In the genomic region with DNA sequence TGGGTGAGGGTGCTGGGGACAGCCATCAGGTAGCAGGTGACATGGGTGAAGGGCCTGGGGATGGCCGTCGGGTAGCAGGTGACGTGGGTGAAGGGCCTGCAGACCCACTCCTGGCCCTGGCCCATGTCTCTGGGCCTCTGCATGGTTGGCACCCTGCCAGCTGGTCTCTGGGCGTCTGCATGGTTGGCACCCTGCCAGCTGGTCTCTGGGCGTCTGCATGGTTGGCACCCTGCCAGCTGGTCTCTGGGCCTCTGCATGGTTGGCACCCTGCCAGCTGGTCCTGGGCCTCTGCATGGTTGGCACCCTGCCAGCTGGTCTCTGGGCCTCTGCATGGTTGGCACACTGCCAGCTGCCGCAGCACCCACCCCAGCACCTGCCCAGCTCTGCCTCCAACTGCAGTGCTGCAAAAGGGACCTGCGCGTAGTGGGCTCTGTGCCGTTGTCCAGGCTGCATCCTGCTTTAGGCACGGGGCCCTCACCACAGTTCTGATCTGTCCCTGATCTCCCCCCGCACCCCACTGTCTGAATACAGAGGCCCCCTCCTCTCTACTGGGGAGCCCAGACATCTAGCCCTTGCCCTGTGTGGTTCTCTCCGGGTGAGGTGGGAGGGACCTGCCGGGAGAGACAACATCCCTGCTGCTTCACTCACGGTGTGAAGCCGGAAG, we compare ENCODE assay signal across 7 cellular contexts. TPM values are rescaled to one million over a fixed set of nuclear protein-coding genes. Genes with fewer than 3 reads are reported as not detected.
DNase-seq lines count a peak whose midpoint lies in the region; ATAC-seq and TF ChIP-seq lines count a peak whose summit lies in the region.
"Not testable (repeated sequence)": the region's sequence is repeated elsewhere in the genome, so short reads cannot be mapped to it uniquely, and the experiment has no call there.
"Had no signal": no experiment of that assay in that cellular context is flagged by ENCODE, and none has a peak within 500 bp of the region (broad histone marks: within the 10 kb centered on the region; RNA-seq: fewer than 3 reads in every experiment).

No MANE protein-coding gene starts in this region.

- H3K27ac Mint-ChIP-seq in MCF 10A (ENCODE audit: low read depth, unreplicated experiment) = not testable (repeated sequence)

- not testable (repeated sequence) for H3K9me3 Mint-ChIP-seq in MCF 10A (ENCODE audit: unreplicated experiment)

- H3K4me1 ChIP-seq in A673 (ENCODE audit: insufficient read depth, low read length, poor library complexity, severe bottlenecking) = peaks cover 17% of the 10 kb centered on the region

- not testable (repeated sequence) for H3K36me3 ChIP-seq in A673 (ENCODE audit: insufficient read depth, low read length, poor library complexity, severe bottlenecking)

- DNase-seq in A673 (ENCODE audit: low spot score) (peak; percentile 61), HT-29 (ENCODE audit: low spot score) (peak; percentile 57), NCI-H2081 treated with DMSO at 0.1 percent for 48 hours (lab: John Stamatoyannopoulos, UW) (peak; percentile 48), OCI-M1 (lab: John Stamatoyannopoulos, UW) (peak; percentile 12), MCF 10A (ENCODE audit: unreplicated experiment) (peak; percentile 24), left colon (peak in 1 of 2 donors; percentile 37)

- not testable (repeated sequence) for H3K9me3 ChIP-seq in A673 (ENCODE audit: low read depth, low read length, poor library complexity, severe bottlenecking)

- CTCF ChIA-PET in A673 (lab: Charles Lee) (interaction anchor here (0.6 kb wide), 1 partner anchor 618 kb away, joined by 5 read pairs; no protein-coding TSS in a partner anchor), MCF 10A (lab: Yijun Ruan, JAX) (interaction anchor here (0.6 kb wide), 1 partner anchor 146 kb away, joined by 4 read pairs; no protein-coding TSS in a partner anchor)

- not testable (repeated sequence) for H3K36me3 Mint-ChIP-seq in MCF 10A (ENCODE audit: insufficient read depth, unreplicated experiment)

- H3K27ac ChIP-seq in A673 (ENCODE audit: low read depth, low read length, poor library complexity, severe bottlenecking) = not testable (repeated sequence)

- POLR2A ChIA-PET in A673 (lab: Charles Lee; ENCODE audit: low non-redundant PET); MCF 10A (lab: Yijun Ruan, JAX): not testable (repeated sequence)

- H3K4me3 Mint-ChIP-seq in MCF 10A (ENCODE audit: unreplicated experiment) = not testable (repeated sequence)

- intact Hi-C loops in A673 (cut with micrococcal nuclease; ENCODE audit: unreplicated experiment); MCF 10A (cut with micrococcal nuclease); left colon (cut with DNase I, micrococcal nuclease): not testable (repeated sequence)

- peak; percentile 74 for ATAC-seq in left colon

- H3K27me3 Mint-ChIP-seq in MCF 10A (ENCODE audit: insufficient read depth, unreplicated experiment) = peaks cover 31% of the 10 kb centered on the region

- BruUV-seq in A673 (replicated peaks; lab: Mats Ljungman, UMichigan); MCF 10A (replicated peaks; lab: Mats Ljungman, UMichigan): not testable (repeated sequence)

- H3K27me3 ChIP-seq in A673 (replicated peaks; ENCODE audit: insufficient read depth, low read depth, low read length, poor library complexity) = not testable (repeated sequence)

- TF ChIP-seq CTCF in A673 (conservative IDR thresholded peaks at IDR 0.05; ENCODE audit: low read depth, low read length); MCF 10A (IDR thresholded peaks at IDR 0.05; ENCODE audit: unreplicated experiment): not testable (repeated sequence)

- not testable (repeated sequence) for H3K4me1 Mint-ChIP-seq in MCF 10A (ENCODE audit: insufficient read depth, unreplicated experiment)

- H3K4me3 ChIP-seq in A673 (ENCODE audit: low read depth, low read length, poor library complexity, severe bottlenecking) = not testable (repeated sequence)

RNA-seq across cellular contexts. Expression of gene TPSD1, which starts 16.0 kb away (rescaled TPM):
- total RNA-seq in A673 (2021) = 1.7 and 2.3 TPM in 2 replicates
- total RNA-seq in HT-29 (2014; rRNA removed; shearing (Covaris generic)) = not detected in 2 replicates
- total RNA-seq in MCF 10A (2022) = not detected in 2 replicates
- 1 to 10 TPM in 1 of 2 donors, under 1 TPM in 1; 0.18 to 2.8 TPM for total RNA-seq in left colon
- total RNA-seq: foreskin keratinocyte had no signal

RNA-seq across cellular contexts. Expression of gene TPSAB1, which starts 31.4 kb away (rescaled TPM):
- total RNA-seq in A673 (2021) (19.5 and 22.9 TPM in 2 replicates), MCF 10A (2022) (not detected in 2 replicates), left colon (10 to 100 TPM in 1 of 2 donors, 1 to 10 TPM in 1; 5.7 to 49.9 TPM)
- not detected in 2 replicates for total RNA-seq in HT-29 (2014; rRNA removed; shearing (Covaris generic))
- total RNA-seq: foreskin keratinocyte had no signal

RNA-seq across cellular contexts. Expression of gene UBE2I, which starts 37.6 kb away (rescaled TPM):
- total RNA-seq in A673 (2021) (348 and 361 TPM in 2 replicates), MCF 10A (2022) (163 and 172 TPM in 2 replicates), left colon (10 to 100 TPM; 76.6 to 87.1 TPM)
- total RNA-seq in HT-29 (2014; rRNA removed; shearing (Covaris generic)) = 90.1 and 116 TPM in 2 replicates

RNA-seq across cellular contexts. Expression of gene TPSB2, which starts 41.9 kb away (rescaled TPM):
- total RNA-seq in A673 (2021) = 9.6 and 16.7 TPM in 2 replicates
- not detected in 2 replicates for total RNA-seq in HT-29 (2014; rRNA removed; shearing (Covaris generic))
- not detected in 2 replicates for total RNA-seq in MCF 10A (2022)
- 10 to 100 TPM in 1 of 2 donors, 1 to 10 TPM in 1; 6.4 to 18.6 TPM for total RNA-seq in left colon
- total RNA-seq: foreskin keratinocyte had no signal

RNA-seq across cellular contexts. Expression of gene TPSG1, which starts 46.8 kb away (rescaled TPM):
- not detected in 2 replicates for total RNA-seq in A673 (2021)
- 0.31 TPM in 1 of 2 replicates, not detected in the other for total RNA-seq in HT-29 (2014; rRNA removed; shearing (Covaris generic))
- not detected in 2 replicates for total RNA-seq in MCF 10A (2022)
- 100 to 1,000 TPM in 1 of 2 donors, 10 to 100 TPM in 1; 60.7 to 124 TPM for total RNA-seq in left colon
- total RNA-seq: foreskin keratinocyte had no signal
